Comparison of ENCODE assay signal across 1 cellular context in genomic region chr16:50368410-50369132, GRCh38.
TF ChIP-seq lines count a peak whose summit lies in the region.

BRD7 (minus strand) TSS chr16:50368988; CDS start chr16:50368774, 214 bp downstream.

TF ChIP-seq in K562, 482 proteins besides CTCF, POLR2A, EP300 and RAD21 (continued from another document):
- peak; percentile 64 for TF ChIP-seq TAF1 (IDR thresholded peaks at IDR 0.05; ENCODE audit: control insufficient read depth, extremely low read depth, insufficient read depth, low read length, severe bottlenecking)
